1 cellular context compared by ENCODE assay signal in the genomic region with DNA sequence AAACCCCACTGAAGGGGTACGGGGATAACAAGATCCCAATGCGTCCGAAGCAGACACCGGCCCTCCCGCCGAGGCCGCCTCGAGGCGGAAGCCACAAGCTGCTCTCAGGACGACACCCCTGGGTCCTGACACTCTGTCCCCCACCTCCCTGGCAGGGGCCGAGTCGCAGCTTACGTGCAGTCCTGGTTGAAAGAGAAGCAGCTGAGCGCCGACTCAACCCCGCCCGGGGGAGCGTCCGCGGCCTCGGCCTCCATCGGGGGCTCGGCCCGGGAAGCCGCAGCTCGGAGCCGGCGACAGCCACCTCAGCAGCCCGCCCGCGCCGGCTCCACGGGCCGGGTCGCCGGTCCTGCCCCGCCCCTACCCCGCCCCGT.
TF ChIP-seq lines count a peak whose summit lies in the region.

A gene with protein sequence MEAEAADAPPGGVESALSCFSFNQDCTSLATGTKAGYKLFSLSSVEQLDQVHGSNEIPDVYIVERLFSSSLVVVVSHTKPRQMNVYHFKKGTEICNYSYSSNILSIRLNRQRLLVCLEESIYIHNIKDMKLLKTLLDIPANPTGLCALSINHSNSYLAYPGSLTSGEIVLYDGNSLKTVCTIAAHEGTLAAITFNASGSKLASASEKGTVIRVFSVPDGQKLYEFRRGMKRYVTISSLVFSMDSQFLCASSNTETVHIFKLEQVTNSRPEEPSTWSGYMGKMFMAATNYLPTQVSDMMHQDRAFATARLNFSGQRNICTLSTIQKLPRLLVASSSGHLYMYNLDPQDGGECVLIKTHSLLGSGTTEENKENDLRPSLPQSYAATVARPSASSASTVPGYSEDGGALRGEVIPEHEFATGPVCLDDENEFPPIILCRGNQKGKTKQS (minus strand): TSS at position 329 of the 371 bp plus-strand sequence. CDS start 75 bp downstream, at position 254.

TF ChIP-seq in GM23338, 12 proteins besides CTCF, POLR2A, EP300 and RAD21 (continued from another document):
- TF ChIP-seq, protein P1, sequence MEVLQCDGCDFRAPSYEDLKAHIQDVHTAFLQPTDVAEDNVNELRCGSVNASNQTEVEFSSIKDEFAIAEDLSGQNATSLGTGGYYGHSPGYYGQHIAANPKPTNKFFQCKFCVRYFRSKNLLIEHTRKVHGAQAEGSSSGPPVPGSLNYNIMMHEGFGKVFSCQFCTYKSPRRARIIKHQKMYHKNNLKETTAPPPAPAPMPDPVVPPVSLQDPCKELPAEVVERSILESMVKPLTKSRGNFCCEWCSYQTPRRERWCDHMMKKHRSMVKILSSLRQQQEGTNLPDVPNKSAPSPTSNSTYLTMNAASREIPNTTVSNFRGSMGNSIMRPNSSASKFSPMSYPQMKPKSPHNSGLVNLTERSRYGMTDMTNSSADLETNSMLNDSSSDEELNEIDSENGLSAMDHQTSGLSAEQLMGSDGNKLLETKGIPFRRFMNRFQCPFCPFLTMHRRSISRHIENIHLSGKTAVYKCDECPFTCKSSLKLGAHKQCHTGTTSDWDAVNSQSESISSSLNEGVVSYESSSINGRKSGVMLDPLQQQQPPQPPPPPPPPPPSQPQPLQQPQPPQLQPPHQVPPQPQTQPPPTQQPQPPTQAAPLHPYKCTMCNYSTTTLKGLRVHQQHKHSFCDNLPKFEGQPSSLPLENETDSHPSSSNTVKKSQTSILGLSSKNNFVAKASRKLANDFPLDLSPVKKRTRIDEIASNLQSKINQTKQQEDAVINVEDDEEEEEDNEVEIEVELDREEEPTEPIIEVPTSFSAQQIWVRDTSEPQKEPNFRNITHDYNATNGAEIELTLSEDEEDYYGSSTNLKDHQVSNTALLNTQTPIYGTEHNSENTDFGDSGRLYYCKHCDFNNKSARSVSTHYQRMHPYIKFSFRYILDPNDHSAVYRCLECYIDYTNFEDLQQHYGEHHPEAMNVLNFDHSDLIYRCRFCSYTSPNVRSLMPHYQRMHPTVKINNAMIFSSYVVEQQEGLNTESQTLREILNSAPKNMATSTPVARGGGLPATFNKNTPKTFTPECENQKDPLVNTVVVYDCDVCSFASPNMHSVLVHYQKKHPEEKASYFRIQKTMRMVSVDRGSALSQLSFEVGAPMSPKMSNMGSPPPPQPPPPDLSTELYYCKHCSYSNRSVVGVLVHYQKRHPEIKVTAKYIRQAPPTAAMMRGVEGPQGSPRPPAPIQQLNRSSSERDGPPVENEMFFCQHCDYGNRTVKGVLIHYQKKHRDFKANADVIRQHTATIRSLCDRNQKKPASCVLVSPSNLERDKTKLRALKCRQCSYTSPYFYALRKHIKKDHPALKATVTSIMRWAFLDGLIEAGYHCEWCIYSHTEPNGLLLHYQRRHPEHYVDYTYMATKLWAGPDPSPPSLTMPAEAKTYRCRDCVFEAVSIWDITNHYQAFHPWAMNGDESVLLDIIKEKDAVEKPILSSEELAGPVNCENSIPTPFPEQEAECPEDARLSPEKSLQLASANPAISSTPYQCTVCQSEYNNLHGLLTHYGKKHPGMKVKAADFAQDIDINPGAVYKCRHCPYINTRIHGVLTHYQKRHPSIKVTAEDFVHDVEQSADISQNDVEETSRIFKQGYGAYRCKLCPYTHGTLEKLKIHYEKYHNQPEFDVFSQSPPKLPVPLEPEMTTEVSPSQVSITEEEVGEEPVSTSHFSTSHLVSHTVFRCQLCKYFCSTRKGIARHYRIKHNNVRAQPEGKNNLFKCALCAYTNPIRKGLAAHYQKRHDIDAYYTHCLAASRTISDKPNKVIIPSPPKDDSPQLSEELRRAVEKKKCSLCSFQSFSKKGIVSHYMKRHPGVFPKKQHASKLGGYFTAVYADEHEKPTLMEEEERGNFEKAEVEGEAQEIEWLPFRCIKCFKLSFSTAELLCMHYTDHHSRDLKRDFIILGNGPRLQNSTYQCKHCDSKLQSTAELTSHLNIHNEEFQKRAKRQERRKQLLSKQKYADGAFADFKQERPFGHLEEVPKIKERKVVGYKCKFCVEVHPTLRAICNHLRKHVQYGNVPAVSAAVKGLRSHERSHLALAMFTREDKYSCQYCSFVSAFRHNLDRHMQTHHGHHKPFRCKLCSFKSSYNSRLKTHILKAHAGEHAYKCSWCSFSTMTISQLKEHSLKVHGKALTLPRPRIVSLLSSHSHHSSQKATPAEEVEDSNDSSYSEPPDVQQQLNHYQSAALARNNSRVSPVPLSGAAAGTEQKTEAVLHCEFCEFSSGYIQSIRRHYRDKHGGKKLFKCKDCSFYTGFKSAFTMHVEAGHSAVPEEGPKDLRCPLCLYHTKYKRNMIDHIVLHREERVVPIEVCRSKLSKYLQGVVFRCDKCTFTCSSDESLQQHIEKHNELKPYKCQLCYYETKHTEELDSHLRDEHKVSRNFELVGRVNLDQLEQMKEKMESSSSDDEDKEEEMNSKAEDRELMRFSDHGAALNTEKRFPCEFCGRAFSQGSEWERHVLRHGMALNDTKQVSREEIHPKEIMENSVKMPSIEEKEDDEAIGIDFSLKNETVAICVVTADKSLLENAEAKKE (CRISPR knock-in tag; IDR thresholded peaks at IDR 0.05), result no peak
- TF ChIP-seq POLR2AphosphoS5 (IDR thresholded peaks at IDR 0.05; ENCODE audit: low read depth), result no peak
- no peak for TF ChIP-seq STAT1 (IDR thresholded peaks at IDR 0.05; ENCODE audit: unreplicated experiment)
- TF ChIP-seq, protein P2, sequence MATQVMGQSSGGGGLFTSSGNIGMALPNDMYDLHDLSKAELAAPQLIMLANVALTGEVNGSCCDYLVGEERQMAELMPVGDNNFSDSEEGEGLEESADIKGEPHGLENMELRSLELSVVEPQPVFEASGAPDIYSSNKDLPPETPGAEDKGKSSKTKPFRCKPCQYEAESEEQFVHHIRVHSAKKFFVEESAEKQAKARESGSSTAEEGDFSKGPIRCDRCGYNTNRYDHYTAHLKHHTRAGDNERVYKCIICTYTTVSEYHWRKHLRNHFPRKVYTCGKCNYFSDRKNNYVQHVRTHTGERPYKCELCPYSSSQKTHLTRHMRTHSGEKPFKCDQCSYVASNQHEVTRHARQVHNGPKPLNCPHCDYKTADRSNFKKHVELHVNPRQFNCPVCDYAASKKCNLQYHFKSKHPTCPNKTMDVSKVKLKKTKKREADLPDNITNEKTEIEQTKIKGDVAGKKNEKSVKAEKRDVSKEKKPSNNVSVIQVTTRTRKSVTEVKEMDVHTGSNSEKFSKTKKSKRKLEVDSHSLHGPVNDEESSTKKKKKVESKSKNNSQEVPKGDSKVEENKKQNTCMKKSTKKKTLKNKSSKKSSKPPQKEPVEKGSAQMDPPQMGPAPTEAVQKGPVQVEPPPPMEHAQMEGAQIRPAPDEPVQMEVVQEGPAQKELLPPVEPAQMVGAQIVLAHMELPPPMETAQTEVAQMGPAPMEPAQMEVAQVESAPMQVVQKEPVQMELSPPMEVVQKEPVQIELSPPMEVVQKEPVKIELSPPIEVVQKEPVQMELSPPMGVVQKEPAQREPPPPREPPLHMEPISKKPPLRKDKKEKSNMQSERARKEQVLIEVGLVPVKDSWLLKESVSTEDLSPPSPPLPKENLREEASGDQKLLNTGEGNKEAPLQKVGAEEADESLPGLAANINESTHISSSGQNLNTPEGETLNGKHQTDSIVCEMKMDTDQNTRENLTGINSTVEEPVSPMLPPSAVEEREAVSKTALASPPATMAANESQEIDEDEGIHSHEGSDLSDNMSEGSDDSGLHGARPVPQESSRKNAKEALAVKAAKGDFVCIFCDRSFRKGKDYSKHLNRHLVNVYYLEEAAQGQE (IDR thresholded peaks at IDR 0.05; ENCODE audit: unreplicated experiment), result no peak
- TF ChIP-seq EZH2phosphoT487 (IDR thresholded peaks at IDR 0.05; ENCODE audit: unreplicated experiment), result no peak
- TF ChIP-seq NANOG (IDR thresholded peaks at IDR 0.05; ENCODE audit: borderline replicate concordance), result no peak
- TF ChIP-seq JUNB (IDR thresholded peaks at IDR 0.05; ENCODE audit: unreplicated experiment), result no peak
